Comparison of ENCODE assay signal across 16 cellular contexts in the genomic region with DNA sequence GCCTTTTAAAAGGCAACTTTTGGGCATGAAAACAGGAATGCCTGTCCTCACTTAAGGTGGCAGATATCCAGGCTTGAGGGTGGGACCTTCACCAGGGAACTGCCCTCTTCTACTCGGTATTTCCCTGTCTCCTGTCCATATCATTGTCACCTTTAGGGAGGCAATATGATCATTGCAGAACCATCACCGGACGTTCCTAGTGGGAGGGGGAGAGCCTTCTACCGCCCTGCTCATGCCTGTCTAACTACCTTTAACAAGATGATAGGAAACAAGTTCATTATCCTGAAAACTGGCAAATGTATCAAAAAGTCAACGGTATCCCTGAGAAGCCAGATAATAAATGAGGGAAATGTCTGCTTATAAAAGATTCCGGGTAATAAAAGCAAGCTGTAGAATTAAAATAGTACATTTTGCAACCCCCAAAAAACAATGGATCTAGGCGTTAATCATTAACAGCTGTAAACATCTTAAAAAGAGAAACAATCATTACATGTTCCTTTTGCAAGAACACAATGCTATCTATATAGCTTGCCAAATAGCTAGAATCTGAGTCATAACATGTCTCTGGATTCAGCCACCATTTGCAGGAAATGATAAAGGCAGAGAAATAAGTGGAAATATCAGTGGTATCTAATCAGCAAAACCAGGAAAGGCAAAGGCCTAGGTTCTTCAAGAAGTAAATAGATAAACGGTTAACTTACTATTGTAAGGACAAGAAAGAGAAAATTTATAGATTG.
DNase-seq lines count a peak whose midpoint lies in the region; ATAC-seq and TF ChIP-seq lines count a peak whose summit lies in the region.
"Had no signal": no experiment of that assay in that cellular context is flagged by ENCODE, and none has a peak within 500 bp of the region (broad histone marks: within the 10 kb centered on the region; RNA-seq: fewer than 3 reads in every experiment).

No MANE protein-coding gene starts in this region.

- DNase-seq in Caki2 (ENCODE audit: low read depth), result peak; percentile 19
- peak; percentile 47 for DNase-seq in PC-3
- peak; percentile 60 for DNase-seq in epithelial cell of esophagus (ENCODE audit: low read depth)
- no peak for DNase-seq in progenitor cell of endocrine pancreas (ENCODE audit: low spot score, unreplicated experiment)
- DNase-seq in posterior cingulate gyrus, result no peak
- no peak for DNase-seq in 8988T
- DNase-seq in GM19238 (ENCODE audit: insufficient read length, low spot score), result no peak
- DNase-seq: activated CD8-positive, alpha-beta memory T cell treated with anti-CD3 and anti-CD28 coated beads for 24 hours; activated naive CD8-positive, alpha-beta T cell treated with anti-CD3 and anti-CD28 coated beads for 36 hours; DMS79; NCI-H1436 treated with DMSO at 0.1 percent for 48 hours; NK-92 treated with Interleukin-12 subunit alpha and Interleukin-12 subunit beta, amount 100 ng/mL, for 24 hours; stimulated activated CD4-positive, alpha-beta T cell treated with anti-CD3 and anti-CD28 coated beads, Interleukin-12 subunit alpha, Interleukin-12 subunit beta, amount 100 ng/mL, for 4 hours; T-helper 1 cell had no signal

- peaks cover 7% of the 10 kb centered on the region for H3K9me3 Mint-ChIP-seq in progenitor cell of endocrine pancreas (ENCODE audit: low read depth)

- no peaks in the 10 kb centered on the region for H3K4me1 ChIP-seq in PC-3 (ENCODE audit: insufficient read depth, low read length)

- peak overlapping the region; percentile 11 for H3K27ac Mint-ChIP-seq in progenitor cell of endocrine pancreas
- H3K27ac Mint-ChIP-seq: activated naive CD8-positive, alpha-beta T cell treated with anti-CD3 and anti-CD28 coated beads for 36 hours; natural killer cell treated with Interleukin-12 subunit alpha and Interleukin-12 subunit beta and Interleukin-15 and Interleukin-18, amount 100 ng/mL, for 72 hours had no signal

- in situ Hi-C loops in Caki2 (cut with HindIII; ENCODE audit: low pct_unique_long_range_greater_than_20kb, low sequenced_read_pairs), result no loop called here

- H3K79me2 ChIP-seq in PC-3 (ENCODE audit: low read length), result no peaks in the 10 kb centered on the region

- no peaks in the 10 kb centered on the region for H3K27me3 ChIP-seq in PC-3 (ENCODE audit: low read length)

- H3K9me2 ChIP-seq in PC-3 (replicated peaks; ENCODE audit: low read length), result no peaks in the 10 kb centered on the region

- no peaks in the 10 kb centered on the region for H3F3A ChIP-seq in PC-3 (ENCODE audit: low read length, unreplicated experiment)

- H2AFZ ChIP-seq in PC-3 (ENCODE audit: low read length), result no peak overlapping the region

- ATAC-seq in PC-3 (peak; percentile 56), HG03469 (IDR thresholded peaks at IDR 0.05; ENCODE audit: unreplicated experiment) (no peak)
- ATAC-seq: natural killer cell treated with Interleukin-12 subunit alpha and Interleukin-12 subunit beta and Interleukin-15 and Interleukin-18, amount 100 ng/mL, for 72 hours had no signal

- H3K4me3 ChIP-seq in PC-3 (ENCODE audit: low read length) (no peak overlapping the region), epithelial cell of esophagus (ENCODE audit: low read length) (no peak overlapping the region)

- no peaks in the 10 kb centered on the region for H3K36me3 Mint-ChIP-seq in progenitor cell of endocrine pancreas (ENCODE audit: insufficient read depth)
- H3K36me3 Mint-ChIP-seq: activated naive CD8-positive, alpha-beta T cell treated with anti-CD3 and anti-CD28 coated beads for 36 hours had no signal

- POLR2A ChIA-PET in PC-3 (lab: Charles Lee; ENCODE audit: unreplicated experiment), result no interaction called here

- no TSS peak for BruUV-seq in PC-3 (replicated peaks; lab: Mats Ljungman, UMichigan)

- no peaks in the 10 kb centered on the region for H4K20me1 ChIP-seq in PC-3 (ENCODE audit: low read length)

- no peak overlapping the region for H3K9ac ChIP-seq in PC-3 (ENCODE audit: low read length)

- H3K4me3 Mint-ChIP-seq in progenitor cell of endocrine pancreas (ENCODE audit: low read depth), result no peak overlapping the region
- H3K4me3 Mint-ChIP-seq: activated naive CD8-positive, alpha-beta T cell treated with anti-CD3 and anti-CD28 coated beads for 36 hours; natural killer cell treated with Interleukin-12 subunit alpha and Interleukin-12 subunit beta and Interleukin-15 and Interleukin-18, amount 100 ng/mL, for 72 hours had no signal

- H3K27ac ChIP-seq in PC-3 (ENCODE audit: low read length), result no peak overlapping the region

- H3K4me2 ChIP-seq in PC-3 (ENCODE audit: low read length), result no peak overlapping the region

- intact Hi-C loops in PC-3 (cut with micrococcal nuclease), result no loop called here
- intact Hi-C loops in posterior cingulate gyrus (cut with DNase I), result no loop called here

- H3K36me3 ChIP-seq in PC-3 (ENCODE audit: low read depth, low read length), result no peaks in the 10 kb centered on the region

- TF ChIP-seq CTCF in PC-3 (conservative IDR thresholded peaks at IDR 0.05; ENCODE audit: low read depth, low read length), result no peak
- TF ChIP-seq CTCF in epithelial cell of esophagus (IDR thresholded peaks at IDR 0.05; ENCODE audit: insufficient read depth, low read depth, low read length, missing control alignments), result no peak
- TF ChIP-seq CTCF in progenitor cell of endocrine pancreas (IDR thresholded peaks at IDR 0.05; ENCODE audit: unreplicated experiment), result no peak

- H3K9me3 ChIP-seq in PC-3 (ENCODE audit: low read length), result no peaks in the 10 kb centered on the region

- H3K4me1 Mint-ChIP-seq in progenitor cell of endocrine pancreas (ENCODE audit: low read depth), result peaks cover 3% of the 10 kb centered on the region
- H3K4me1 Mint-ChIP-seq: activated naive CD8-positive, alpha-beta T cell treated with anti-CD3 and anti-CD28 coated beads for 36 hours had no signal

- no peaks in the 10 kb centered on the region for H3K27me3 Mint-ChIP-seq in progenitor cell of endocrine pancreas
- H3K27me3 Mint-ChIP-seq: activated naive CD8-positive, alpha-beta T cell treated with anti-CD3 and anti-CD28 coated beads for 36 hours; natural killer cell treated with Interleukin-12 subunit alpha and Interleukin-12 subunit beta and Interleukin-15 and Interleukin-18, amount 100 ng/mL, for 72 hours had no signal

- CTCF ChIA-PET in PC-3 (lab: Charles Lee), result no interaction called here

Comparison
In these comparisons a context has a peak if more than half of its experiments do, and no peak if none do; other contexts are left out.
1. DNase-seq: peak in Caki2 (single experiment), PC-3 (single experiment) and epithelial cell of esophagus (single experiment); none in progenitor cell of endocrine pancreas (single experiment), posterior cingulate gyrus (0 of 10), 8988T (single experiment) and GM19238 (single experiment).